24 cellular contexts compared by ENCODE assay signal in genomic region chr12:15574353-15574752, GRCh38.
"Had no signal": no experiment of that assay in that cellular context is flagged by ENCODE, and none has a peak within 500 bp of the region (broad histone marks: within the 10 kb centered on the region; RNA-seq: fewer than 3 reads in every experiment).

No MANE protein-coding gene starts in this region.

- ATAC-seq: left colon; left ventricle myocardium superior; natural killer cell treated with Interleukin-12 subunit alpha and Interleukin-12 subunit beta and Interleukin-15 and Interleukin-18, amount 100 ng/mL, for 72 hours; pancreas; right cardiac atrium; stimulated activated effector memory CD8-positive, alpha-beta T cell treated with anti-CD3 and anti-CD28 coated beads, Interleukin-12 subunit alpha, Interleukin-12 subunit beta, amount 100 ng/mL, for 72 hours; stimulated activated naive CD8-positive, alpha-beta T cell treated with anti-CD3 and anti-CD28 coated beads, Interleukin-15, Interleukin-2, amounts not matched to agents 100 U/mL and 50 U/mL, for 24 hours had no signal

- H3K9me3 ChIP-seq: pancreas, suprapubic skin, thyroid gland had no signal

- H3K9me3 Mint-ChIP-seq: natural killer cell treated with Interleukin-12 subunit alpha and Interleukin-12 subunit beta and Interleukin-15 and Interleukin-18, amount 100 ng/mL, for 72 hours; neural progenitor cell; stimulated activated effector memory CD8-positive, alpha-beta T cell treated with anti-CD3 and anti-CD28 coated beads, Interleukin-12 subunit alpha, Interleukin-12 subunit beta, amount 100 ng/mL, for 72 hours; type B pancreatic cell had no signal

- H3K4me3 Mint-ChIP-seq: endodermal cell; natural killer cell treated with Interleukin-12 subunit alpha and Interleukin-12 subunit beta and Interleukin-15 and Interleukin-18, amount 100 ng/mL, for 72 hours; neural progenitor cell; stimulated activated effector memory CD8-positive, alpha-beta T cell treated with anti-CD3 and anti-CD28 coated beads, Interleukin-12 subunit alpha, Interleukin-12 subunit beta, amount 100 ng/mL, for 72 hours; type B pancreatic cell had no signal

- H3K4me1 ChIP-seq: pancreas, suprapubic skin had no signal

- H3K27ac ChIP-seq: hepatocyte, neural progenitor cell, pancreas, suprapubic skin, thyroid gland had no signal

- FAIRE-seq: pancreas, urothelium cell line had no signal

- H2AFZ ChIP-seq: hepatocyte, neural progenitor cell had no signal

- H3K9ac ChIP-seq: neural progenitor cell had no signal

- H3K4me2 ChIP-seq: hepatocyte, neural progenitor cell had no signal

- H3K27me3 ChIP-seq: hepatocyte, neural progenitor cell, pancreas, suprapubic skin, thyroid gland had no signal

- H3K4me3 ChIP-seq: hepatocyte, lung, neural progenitor cell, pancreas, suprapubic skin, thyroid gland had no signal

- H3K36me3 ChIP-seq: neural progenitor cell, pancreas, suprapubic skin, thyroid gland had no signal

- H3K36me3 Mint-ChIP-seq: natural killer cell treated with Interleukin-12 subunit alpha and Interleukin-12 subunit beta and Interleukin-15 and Interleukin-18, amount 100 ng/mL, for 72 hours; neural progenitor cell; stimulated activated effector memory CD8-positive, alpha-beta T cell treated with anti-CD3 and anti-CD28 coated beads, Interleukin-12 subunit alpha, Interleukin-12 subunit beta, amount 100 ng/mL, for 72 hours had no signal

- H3K4me1 Mint-ChIP-seq: neural progenitor cell had no signal

- H3K27ac Mint-ChIP-seq: endodermal cell; natural killer cell treated with Interleukin-12 subunit alpha and Interleukin-12 subunit beta and Interleukin-15 and Interleukin-18, amount 100 ng/mL, for 72 hours; neural progenitor cell; progenitor cell of endocrine pancreas; stimulated activated effector memory CD8-positive, alpha-beta T cell treated with anti-CD3 and anti-CD28 coated beads, Interleukin-12 subunit alpha, Interleukin-12 subunit beta, amount 100 ng/mL, for 72 hours; type B pancreatic cell had no signal

- H3K27me3 Mint-ChIP-seq: progenitor cell of endocrine pancreas had no signal

- DNase-seq: dermis blood vessel endothelial cell; endodermal cell; foreskin melanocyte; head of caudate nucleus; left colon; left ventricle myocardium superior; mesenchymal stem cell; midbrain; nucleus accumbens; pancreas; right cardiac atrium; stimulated activated CD4-positive, alpha-beta T cell treated with anti-CD3 and anti-CD28 coated beads, Interleukin-4, amount 100 ng/mL, for 1 hour; stimulated activated CD8-positive, alpha-beta memory T cell treated with anti-CD3 and anti-CD28 coated beads, Interleukin-4, amount 100 ng/mL, for 48 hours; stimulated activated naive CD8-positive, alpha-beta T cell treated with anti-CD3 and anti-CD28 coated beads, Interleukin-15, Interleukin-2, amounts not matched to agents 100 U/mL and 50 U/mL, for 24 hours; thyroid gland had no signal

- H3K79me2 ChIP-seq: hepatocyte had no signal
